Comparison of ENCODE assay signal across 8 cellular contexts in genomic region chr7:115851291-115851690, GRCh38.
DNase-seq lines count a peak whose midpoint lies in the region; ATAC-seq and TF ChIP-seq lines count a peak whose summit lies in the region.

No MANE protein-coding gene starts in this region.

- H3K4me3 ChIP-seq in AG04449 (ENCODE audit: low read depth, low read length): no peak overlapping the region
- no peak overlapping the region for H3K4me3 ChIP-seq in cardiac fibroblast (replicated peaks in 1 of 2; ENCODE audit: low read depth in 2 of 2, low read length in 2 of 2)
- H3K4me3 ChIP-seq in parathyroid adenoma (ENCODE audit: low read depth, low read length): no peak overlapping the region

- DNase-seq in AG04449 (ENCODE audit: low read depth, low spot score) (no peak), NCI-H345 treated with DMSO at 0.1 percent for 48 hours (lab: John Stamatoyannopoulos, UW; ENCODE audit: unreplicated experiment) (peak; percentile 22), cardiac fibroblast (ENCODE audit: low read depth in 2 of 2) (peak; percentile 68 to 73), hepatic stellate cell (ENCODE audit: low spot score) (no peak)
- DNase-seq in activated effector memory CD4-positive, alpha-beta T cell treated with anti-CD3 and anti-CD28 coated beads, Interleukin-2, amount 50 U/mL, for 16 hours: no peak

- no peak overlapping the region for H3K9ac ChIP-seq in parathyroid adenoma

- no peaks in the 10 kb centered on the region for H3K27me3 ChIP-seq in parathyroid adenoma (ENCODE audit: control insufficient read depth, insufficient read depth, low read length)

- POLR2A ChIA-PET in AG04449 (lab: Yijun Ruan, JAX): no interaction called here

- TF ChIP-seq CTCF in AG04449 (IDR thresholded peaks at IDR 0.05; ENCODE audit: insufficient read depth, low read length, missing control alignments) (peak; percentile 8), cardiac fibroblast (IDR thresholded peaks at IDR 0.05; ENCODE audit: low read depth, low read length) (peak; percentile 27), parathyroid adenoma (IDR thresholded peaks at IDR 0.05) (peak; percentile 5)

- no peaks in the 10 kb centered on the region for H3K9me3 ChIP-seq in parathyroid adenoma (ENCODE audit: control insufficient read depth, low read length)

- H2AFZ ChIP-seq in parathyroid adenoma: no peak overlapping the region

- no peaks in the 10 kb centered on the region for H3K4me1 ChIP-seq in parathyroid adenoma

- no peaks in the 10 kb centered on the region for H3K79me2 ChIP-seq in parathyroid adenoma

- peak; percentile 49 for ATAC-seq in GM21529 (IDR thresholded peaks at IDR 0.05; ENCODE audit: unreplicated experiment)
- no peak for ATAC-seq in HG03378 (IDR thresholded peaks at IDR 0.05; ENCODE audit: unreplicated experiment)

- H3K36me3 ChIP-seq in parathyroid adenoma (ENCODE audit: control insufficient read depth, insufficient read depth, low read length): no peaks in the 10 kb centered on the region

- CTCF ChIA-PET in AG04449 (lab: Yijun Ruan, JAX): interaction anchor here (0.6 to 2.6 kb wide), 18 partner anchors 10 to 1825 kb away, joined by 3 to 19 read pairs (median 4); no protein-coding TSS in a partner anchor

- no peak overlapping the region for H3K27ac ChIP-seq in parathyroid adenoma

- no peak overlapping the region for H3K4me2 ChIP-seq in parathyroid adenoma (ENCODE audit: low read length)

Comparison
In these comparisons a context has a peak if more than half of its experiments do, and no peak if none do; other contexts are left out.
1. DNase-seq: peak in NCI-H345 treated with DMSO at 0.1 percent for 48 hours (single experiment) and cardiac fibroblast (2 of 2); none in AG04449 (single experiment), hepatic stellate cell (single experiment) and activated effector memory CD4-positive, alpha-beta T cell treated with anti-CD3 and anti-CD28 coated beads, Interleukin-2, amount 50 U/mL, for 16 hours (single experiment).
2. Peak in every context shown above with its lines, with median percentiles within 50 percentile points of each other: CTCF ChIP-seq.